ENCODE assay signal across 25 cellular contexts in genomic region chr12:64739778-64740177, GRCh38. TPM values are rescaled to one million over a fixed set of nuclear protein-coding genes. Genes with fewer than 3 reads are reported as not detected.
A peak's percentile ranks its signal among the peaks of the same experiment; 100 is the strongest.
DNase-seq lines count a peak whose midpoint lies in the region; ATAC-seq, FAIRE-seq and TF ChIP-seq lines count a peak whose summit lies in the region.
"Had no signal": no experiment of that assay in that cellular context is flagged by ENCODE, and none has a peak within 500 bp of the region (broad histone marks: within the 10 kb centered on the region; RNA-seq: fewer than 3 reads in every experiment).

No MANE protein-coding gene starts in this region.

- peak overlapping the region; percentile 22 for H3K27ac Mint-ChIP-seq in CD8-positive, alpha-beta T cell
- H3K27ac Mint-ChIP-seq in dendritic cell treated with granulocyte-macrophage colony-stimulating factor and Interleukin-4, amounts not matched to agents 40 ng/mL and 50 ng/mL, for 4 days = peak overlapping the region; percentile 71
- H3K27ac Mint-ChIP-seq: activated naive CD4-positive, alpha-beta T cell treated with anti-CD3 and anti-CD28 coated beads for 36 hours; T-helper 1 cell treated with Interleukin-12 subunit alpha and Interleukin-12 subunit beta and Interleukin-4 antibody, amounts not matched to agents 30 μg/mL and 1 μg/mL, for 36 hours had no signal

- CTCF ChIA-PET in CD8-positive, alpha-beta T cell (lab: Charles Lee) = interaction anchor here (1.2 to 1.3 kb wide), 2 partner anchors 50 to 191 kb away, joined by 3 to 4 read pairs; no protein-coding TSS in a partner anchor

- intact Hi-C loops in CD8-positive, alpha-beta T cell (cut with DNase I, micrococcal nuclease) = no loop called here
- intact Hi-C loops in dendritic cell treated with granulocyte-macrophage colony-stimulating factor and Interleukin-4, amounts not matched to agents 40 ng/mL and 50 ng/mL, for 4 days (cut with micrococcal nuclease) = loop anchor here (2.0 kb wide), 1 partner anchor 17 kb away; no protein-coding TSS in a partner anchor

- H3K36me3 Mint-ChIP-seq in CD8-positive, alpha-beta T cell = peaks cover 90% of the 10 kb centered on the region
- peaks cover 100% of the 10 kb centered on the region for H3K36me3 Mint-ChIP-seq in dendritic cell treated with granulocyte-macrophage colony-stimulating factor and Interleukin-4, amounts not matched to agents 40 ng/mL and 50 ng/mL, for 4 days (ENCODE audit: low read depth)

- no peak for ATAC-seq in CD8-positive, alpha-beta T cell
- ATAC-seq in GM21515 (IDR thresholded peaks at IDR 0.05; ENCODE audit: unreplicated experiment) = no peak
- no peak for ATAC-seq in GM21529 (IDR thresholded peaks at IDR 0.05; ENCODE audit: unreplicated experiment)

- H3K9me3 ChIP-seq in CD8-positive, alpha-beta T cell (ENCODE audit: low read length) = no peaks in the 10 kb centered on the region
- H3K9me3 ChIP-seq: SJCRH30, spleen, stomach, upper lobe of left lung had no signal

- H3K4me1 Mint-ChIP-seq in CD8-positive, alpha-beta T cell (ENCODE audit: low read depth) = peaks cover 7% of the 10 kb centered on the region
- H3K4me1 Mint-ChIP-seq in dendritic cell treated with granulocyte-macrophage colony-stimulating factor and Interleukin-4, amounts not matched to agents 40 ng/mL and 50 ng/mL, for 4 days (ENCODE audit: low read depth) = peaks cover 75% of the 10 kb centered on the region

- POLR2A ChIA-PET in CD8-positive, alpha-beta T cell (lab: Charles Lee) = interaction anchor here (0.7 kb wide), 1 partner anchor 264 kb away, joined by 3 read pairs; no protein-coding TSS in a partner anchor

- H3K36me3 ChIP-seq in CD8-positive, alpha-beta T cell (ENCODE audit: insufficient read depth, low read length) = peaks cover 38% of the 10 kb centered on the region

- FAIRE-seq in RCC 7860 (lab: Jason Lieb, UNC) = no peak
- FAIRE-seq: GM18507, kidney had no signal

- H3K4me1 ChIP-seq in CD8-positive, alpha-beta T cell (ENCODE audit: insufficient read depth, low read length) = no peaks in the 10 kb centered on the region
- H3K4me1 ChIP-seq: SJCRH30 had no signal

- no peak for TF ChIP-seq CTCF in CD8-positive, alpha-beta T cell (IDR thresholded peaks at IDR 0.05)

- no peaks in the 10 kb centered on the region for H3K27me3 Mint-ChIP-seq in CD8-positive, alpha-beta T cell (ENCODE audit: low read depth)
- no peaks in the 10 kb centered on the region for H3K27me3 Mint-ChIP-seq in dendritic cell treated with granulocyte-macrophage colony-stimulating factor and Interleukin-4, amounts not matched to agents 40 ng/mL and 50 ng/mL, for 4 days

- H3K9me3 Mint-ChIP-seq in CD8-positive, alpha-beta T cell = no peaks in the 10 kb centered on the region
- no peaks in the 10 kb centered on the region for H3K9me3 Mint-ChIP-seq in dendritic cell treated with granulocyte-macrophage colony-stimulating factor and Interleukin-4, amounts not matched to agents 40 ng/mL and 50 ng/mL, for 4 days
- H3K9me3 Mint-ChIP-seq: activated naive CD4-positive, alpha-beta T cell treated with anti-CD3 and anti-CD28 coated beads for 36 hours; T-helper 1 cell treated with Interleukin-12 subunit alpha and Interleukin-12 subunit beta and Interleukin-4 antibody, amounts not matched to agents 30 μg/mL and 1 μg/mL, for 36 hours had no signal

- H3K27ac ChIP-seq in CD8-positive, alpha-beta T cell (ENCODE audit: low read depth, low read length) = no peak overlapping the region
- H3K27ac ChIP-seq: SJCRH30, stomach, WERI-Rb-1 had no signal

- H3K4me3 Mint-ChIP-seq in CD8-positive, alpha-beta T cell = no peak overlapping the region
- H3K4me3 Mint-ChIP-seq in dendritic cell treated with granulocyte-macrophage colony-stimulating factor and Interleukin-4, amounts not matched to agents 40 ng/mL and 50 ng/mL, for 4 days = no peak overlapping the region
- H3K4me3 Mint-ChIP-seq: activated naive CD4-positive, alpha-beta T cell treated with anti-CD3 and anti-CD28 coated beads for 36 hours; T-helper 1 cell treated with Interleukin-12 subunit alpha and Interleukin-12 subunit beta and Interleukin-4 antibody, amounts not matched to agents 30 μg/mL and 1 μg/mL, for 36 hours had no signal

- H3K27me3 ChIP-seq in CD8-positive, alpha-beta T cell (ENCODE audit: insufficient read depth, low read length) = no peaks in the 10 kb centered on the region
- H3K27me3 ChIP-seq: SJCRH30, spleen, stomach, upper lobe of left lung had no signal

- H3K4me3 ChIP-seq in CD8-positive, alpha-beta T cell (ENCODE audit: low read depth, low read length) = no peak overlapping the region
- H3K4me3 ChIP-seq: SJCRH30, spleen, stomach, upper lobe of left lung had no signal

- DNase-seq in CD8-positive, alpha-beta T cell = no peak
- DNase-seq in HCEC 1CT = peak; percentile 30
- DNase-seq in RCC 7860 (ENCODE audit: low spot score) = peak; percentile 35
- DNase-seq in activated CD8-positive, alpha-beta memory T cell treated with anti-CD3 and anti-CD28 coated beads for 24 hours = no peak
- no peak for DNase-seq in NCI-H510A (lab: John Stamatoyannopoulos, UW)
- DNase-seq: activated CD4-positive, alpha-beta T cell treated with anti-CD3 and anti-CD28 coated beads, Interleukin-2, amount 50 U/mL, for 4 hours; activated naive CD4-positive, alpha-beta T cell treated with anti-CD3 and anti-CD28 coated beads for 36 hours; aorta; cerebellar nuclear complex; COR-L47; kidney; NCI-H1417; NCI-H526 treated with DMSO at 0.1 percent for 48 hours; nucleus accumbens; SJCRH30; spleen; stimulated activated CD4-positive, alpha-beta T cell treated with anti-CD3 and anti-CD28 coated beads, Interleukin-4, amount 100 ng/mL, for 24 hours; stomach; upper lobe of left lung; WERI-Rb-1 had no signal

RNA-seq across cellular contexts. Expression of gene GNS, which starts 19.4 kb away (rescaled TPM):
- total RNA-seq in CD8-positive, alpha-beta T cell = 1 to 10 TPM; 6.3 to 7.7 TPM

Comparison
In these comparisons a context has a peak if more than half of its experiments do, and no peak if none do; other contexts are left out.
1. DNase-seq: peak in HCEC 1CT (single experiment) and RCC 7860 (single experiment); none in CD8-positive, alpha-beta T cell (0 of 7), activated CD8-positive, alpha-beta memory T cell treated with anti-CD3 and anti-CD28 coated beads for 24 hours (single experiment) and NCI-H510A (single experiment).